Comparison of ENCODE assay signal across 1 cellular context in the genomic region with DNA sequence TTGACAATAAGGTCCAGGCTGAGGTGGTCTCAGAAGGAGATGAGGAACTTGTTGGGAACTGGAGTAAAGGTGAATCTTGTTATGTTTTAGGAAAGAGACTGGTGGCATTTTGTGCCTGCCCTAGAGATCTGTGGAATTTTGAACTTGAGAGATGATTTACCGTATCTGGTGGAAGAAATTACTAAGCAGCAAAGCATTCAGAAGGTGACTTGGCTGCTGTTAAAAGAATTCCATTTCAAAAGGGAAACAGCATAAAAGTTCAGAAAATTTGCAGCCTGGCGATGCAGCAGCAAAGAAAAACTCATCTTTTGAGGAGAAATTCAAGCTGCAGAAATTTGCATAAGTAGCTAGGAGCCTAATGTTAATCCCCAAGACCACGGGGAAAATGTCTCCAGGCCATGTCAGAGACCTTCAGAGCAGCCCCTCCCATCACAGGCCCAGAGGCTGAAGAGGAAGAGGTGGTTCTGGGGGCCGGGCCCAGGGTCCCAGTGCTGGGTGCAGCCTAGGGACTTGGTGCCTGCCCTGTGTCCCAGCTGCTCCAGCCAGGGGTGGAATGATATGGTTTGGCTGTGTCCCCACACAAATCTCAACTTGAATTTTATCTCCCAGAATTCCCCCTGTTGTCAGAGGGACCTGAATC.
TF ChIP-seq lines count a peak whose summit lies in the region.

No MANE protein-coding gene starts in this region.

TF ChIP-seq in SK-N-SH, 30 proteins besides CTCF, POLR2A, EP300 and RAD21 (continued from another document):
- TF ChIP-seq RCOR1 (IDR thresholded peaks at IDR 0.05; ENCODE audit: low read length) (no peak), FOSL2 (IDR thresholded peaks at IDR 0.05; ENCODE audit: borderline replicate concordance, low read depth) (peak; percentile 35; the same call in 1 of the 2 replicates), MEF2A (IDR thresholded peaks at IDR 0.05; ENCODE audit: borderline replicate concordance, low read depth) (no peak), GABPA (IDR thresholded peaks at IDR 0.05; ENCODE audit: low read depth) (no peak), NFIC (IDR thresholded peaks at IDR 0.05; ENCODE audit: borderline replicate concordance) (peak; percentile 40; the same call in 1 of the 2 replicates), SMC3 (IDR thresholded peaks at IDR 0.05; ENCODE audit: low read depth, low read length) (no peak), FOXJ3 (CRISPR knock-in tag; IDR thresholded peaks at IDR 0.05) (no peak), ELF1 (IDR thresholded peaks at IDR 0.05) (no peak), EZH2phosphoT487 (IDR thresholded peaks at IDR 0.05; ENCODE audit: borderline replicate concordance, low read depth) (no peak), FOXM1 (IDR thresholded peaks at IDR 0.05; ENCODE audit: low read depth) (no peak), MXI1 (IDR thresholded peaks at IDR 0.05; ENCODE audit: low read depth, low read length) (no peak), CHD2 (IDR thresholded peaks at IDR 0.05; ENCODE audit: low read length, partially characterized antibody) (no peak), RFX5 (IDR thresholded peaks at IDR 0.05; ENCODE audit: low read length) (no peak), SIN3A (IDR thresholded peaks at IDR 0.05; ENCODE audit: borderline replicate concordance, low read depth, low read length) (no peak), GATA2 (CRISPR knock-in tag; IDR thresholded peaks at IDR 0.05) (no peak), POLR2AphosphoS5 (IDR thresholded peaks at IDR 0.05; ENCODE audit: low read depth, low read length) (no peak)
- TF ChIP-seq, protein P1, sequence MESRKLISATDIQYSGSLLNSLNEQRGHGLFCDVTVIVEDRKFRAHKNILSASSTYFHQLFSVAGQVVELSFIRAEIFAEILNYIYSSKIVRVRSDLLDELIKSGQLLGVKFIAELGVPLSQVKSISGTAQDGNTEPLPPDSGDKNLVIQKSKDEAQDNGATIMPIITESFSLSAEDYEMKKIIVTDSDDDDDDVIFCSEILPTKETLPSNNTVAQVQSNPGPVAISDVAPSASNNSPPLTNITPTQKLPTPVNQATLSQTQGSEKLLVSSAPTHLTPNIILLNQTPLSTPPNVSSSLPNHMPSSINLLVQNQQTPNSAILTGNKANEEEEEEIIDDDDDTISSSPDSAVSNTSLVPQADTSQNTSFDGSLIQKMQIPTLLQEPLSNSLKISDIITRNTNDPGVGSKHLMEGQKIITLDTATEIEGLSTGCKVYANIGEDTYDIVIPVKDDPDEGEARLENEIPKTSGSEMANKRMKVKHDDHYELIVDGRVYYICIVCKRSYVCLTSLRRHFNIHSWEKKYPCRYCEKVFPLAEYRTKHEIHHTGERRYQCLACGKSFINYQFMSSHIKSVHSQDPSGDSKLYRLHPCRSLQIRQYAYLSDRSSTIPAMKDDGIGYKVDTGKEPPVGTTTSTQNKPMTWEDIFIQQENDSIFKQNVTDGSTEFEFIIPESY (IDR thresholded peaks at IDR 0.05; ENCODE audit: borderline replicate concordance, low read depth), result no peak
- TF ChIP-seq, protein P2, sequence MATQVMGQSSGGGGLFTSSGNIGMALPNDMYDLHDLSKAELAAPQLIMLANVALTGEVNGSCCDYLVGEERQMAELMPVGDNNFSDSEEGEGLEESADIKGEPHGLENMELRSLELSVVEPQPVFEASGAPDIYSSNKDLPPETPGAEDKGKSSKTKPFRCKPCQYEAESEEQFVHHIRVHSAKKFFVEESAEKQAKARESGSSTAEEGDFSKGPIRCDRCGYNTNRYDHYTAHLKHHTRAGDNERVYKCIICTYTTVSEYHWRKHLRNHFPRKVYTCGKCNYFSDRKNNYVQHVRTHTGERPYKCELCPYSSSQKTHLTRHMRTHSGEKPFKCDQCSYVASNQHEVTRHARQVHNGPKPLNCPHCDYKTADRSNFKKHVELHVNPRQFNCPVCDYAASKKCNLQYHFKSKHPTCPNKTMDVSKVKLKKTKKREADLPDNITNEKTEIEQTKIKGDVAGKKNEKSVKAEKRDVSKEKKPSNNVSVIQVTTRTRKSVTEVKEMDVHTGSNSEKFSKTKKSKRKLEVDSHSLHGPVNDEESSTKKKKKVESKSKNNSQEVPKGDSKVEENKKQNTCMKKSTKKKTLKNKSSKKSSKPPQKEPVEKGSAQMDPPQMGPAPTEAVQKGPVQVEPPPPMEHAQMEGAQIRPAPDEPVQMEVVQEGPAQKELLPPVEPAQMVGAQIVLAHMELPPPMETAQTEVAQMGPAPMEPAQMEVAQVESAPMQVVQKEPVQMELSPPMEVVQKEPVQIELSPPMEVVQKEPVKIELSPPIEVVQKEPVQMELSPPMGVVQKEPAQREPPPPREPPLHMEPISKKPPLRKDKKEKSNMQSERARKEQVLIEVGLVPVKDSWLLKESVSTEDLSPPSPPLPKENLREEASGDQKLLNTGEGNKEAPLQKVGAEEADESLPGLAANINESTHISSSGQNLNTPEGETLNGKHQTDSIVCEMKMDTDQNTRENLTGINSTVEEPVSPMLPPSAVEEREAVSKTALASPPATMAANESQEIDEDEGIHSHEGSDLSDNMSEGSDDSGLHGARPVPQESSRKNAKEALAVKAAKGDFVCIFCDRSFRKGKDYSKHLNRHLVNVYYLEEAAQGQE (IDR thresholded peaks at IDR 0.05; ENCODE audit: low read depth, low read length), result no peak
- TF ChIP-seq, protein P3, sequence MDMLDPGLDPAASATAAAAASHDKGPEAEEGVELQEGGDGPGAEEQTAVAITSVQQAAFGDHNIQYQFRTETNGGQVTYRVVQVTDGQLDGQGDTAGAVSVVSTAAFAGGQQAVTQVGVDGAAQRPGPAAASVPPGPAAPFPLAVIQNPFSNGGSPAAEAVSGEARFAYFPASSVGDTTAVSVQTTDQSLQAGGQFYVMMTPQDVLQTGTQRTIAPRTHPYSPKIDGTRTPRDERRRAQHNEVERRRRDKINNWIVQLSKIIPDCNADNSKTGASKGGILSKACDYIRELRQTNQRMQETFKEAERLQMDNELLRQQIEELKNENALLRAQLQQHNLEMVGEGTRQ (IDR thresholded peaks at IDR 0.05; ENCODE audit: borderline replicate concordance, low read depth, low read length), result no peak
- TF ChIP-seq, protein P4, sequence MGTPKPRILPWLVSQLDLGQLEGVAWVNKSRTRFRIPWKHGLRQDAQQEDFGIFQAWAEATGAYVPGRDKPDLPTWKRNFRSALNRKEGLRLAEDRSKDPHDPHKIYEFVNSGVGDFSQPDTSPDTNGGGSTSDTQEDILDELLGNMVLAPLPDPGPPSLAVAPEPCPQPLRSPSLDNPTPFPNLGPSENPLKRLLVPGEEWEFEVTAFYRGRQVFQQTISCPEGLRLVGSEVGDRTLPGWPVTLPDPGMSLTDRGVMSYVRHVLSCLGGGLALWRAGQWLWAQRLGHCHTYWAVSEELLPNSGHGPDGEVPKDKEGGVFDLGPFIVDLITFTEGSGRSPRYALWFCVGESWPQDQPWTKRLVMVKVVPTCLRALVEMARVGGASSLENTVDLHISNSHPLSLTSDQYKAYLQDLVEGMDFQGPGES (IDR thresholded peaks at IDR 0.05; ENCODE audit: low read depth, low read length), result no peak
- TF ChIP-seq, protein P5, sequence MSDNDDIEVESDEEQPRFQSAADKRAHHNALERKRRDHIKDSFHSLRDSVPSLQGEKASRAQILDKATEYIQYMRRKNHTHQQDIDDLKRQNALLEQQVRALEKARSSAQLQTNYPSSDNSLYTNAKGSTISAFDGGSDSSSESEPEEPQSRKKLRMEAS (IDR thresholded peaks at IDR 0.05; ENCODE audit: low read depth), result no peak
